ENCODE assay signal across 13 cellular contexts in genomic region chr11:100752371-100753073, GRCh38.
DNase-seq lines count a peak whose midpoint lies in the region; FAIRE-seq and TF ChIP-seq lines count a peak whose summit lies in the region.
"Had no signal": no experiment of that assay in that cellular context is flagged by ENCODE, and none has a peak within 500 bp of the region (broad histone marks: within the 10 kb centered on the region; RNA-seq: fewer than 3 reads in every experiment).

No MANE protein-coding gene starts in this region.

- DNase-seq in GM12892 (ENCODE audit: insufficient read length) (no peak), NCI-H2029 (lab: John Stamatoyannopoulos, UW) (peak; percentile 29), SHP77 treated with DMSO at 0.1 percent for 48 hours (lab: John Stamatoyannopoulos, UW) (peak; percentile 58), mesendoderm (no peak), globus pallidus (ENCODE audit: low spot score) (no peak), NCI-H2107 (lab: John Stamatoyannopoulos, UW) (no peak), ureter (ENCODE audit: low spot score) (no peak), HuH-7.5 (ENCODE audit: low spot score) (no peak)
- DNase-seq: activated CD4-positive, alpha-beta T cell treated with anti-CD3 and anti-CD28 coated beads, Interleukin-2, amount 10 ng/mL, durations not matched to agents 7 days and 5 days; activated T-cell treated with anti-CD3 and anti-CD28 coated beads, Interleukin-2, amount 50 U/mL, for 24 hours; SIG-M5; substantia nigra had no signal

- peaks cover 3% of the 10 kb centered on the region for H3K79me2 ChIP-seq in mesendoderm (ENCODE audit: control insufficient read depth, insufficient read depth, low read length)

- peaks cover 14% of the 10 kb centered on the region for H3K4me1 ChIP-seq in mesendoderm (ENCODE audit: control insufficient read depth, low read depth, low read length)

- H2BK120ac ChIP-seq in mesendoderm (ENCODE audit: low read depth, low read length): peak overlapping the region; percentile 15

- H3K23ac ChIP-seq in mesendoderm (ENCODE audit: low read length): peak overlapping the region; percentile 76

- peak overlapping the region; percentile 87 for H3K27ac ChIP-seq in mesendoderm (ENCODE audit: low read depth, low read length)

- TF ChIP-seq POLR2A in GM12892 (IDR thresholded peaks at IDR 0.05; ENCODE audit: low read depth, low read length): no peak

- H4K8ac ChIP-seq in mesendoderm (ENCODE audit: low read depth, low read length): no peak overlapping the region

- H3K4me2 ChIP-seq in mesendoderm (ENCODE audit: low read length): no peak overlapping the region

- H2BK15ac ChIP-seq in mesendoderm (replicated peaks; ENCODE audit: low read depth): no peak overlapping the region

- peak; percentile 53 for FAIRE-seq in GM12892 (lab: Jason Lieb, UNC)
- FAIRE-seq: endometrium had no signal

- H2AK5ac ChIP-seq in mesendoderm (ENCODE audit: low read length): peak overlapping the region; percentile 47

- peak overlapping the region; percentile 46 for H3K18ac ChIP-seq in mesendoderm (ENCODE audit: low read length)

- WGBS in mesendoderm (ENCODE audit: extremely low coverage, insufficient coverage, low lambda C conversion rate): no CpG with 5 or more reads among the region's 5 CpGs

- peak overlapping the region; percentile 57 for H2BK5ac ChIP-seq in mesendoderm (ENCODE audit: low read length)

- peak overlapping the region; percentile 45 for H3K4ac ChIP-seq in mesendoderm (ENCODE audit: low read depth, low read length)

- peak overlapping the region; percentile 52 for H3K56ac ChIP-seq in mesendoderm (ENCODE audit: low read length)

- no peak overlapping the region for H3K4me3 ChIP-seq in mesendoderm (ENCODE audit: low read length)

- H3K79me1 ChIP-seq in mesendoderm (ENCODE audit: low read length): peaks cover 13% of the 10 kb centered on the region

- H3K36me3 ChIP-seq in mesendoderm (ENCODE audit: control insufficient read depth, insufficient read depth, low read length): no peaks in the 10 kb centered on the region

- no peaks in the 10 kb centered on the region for H3K27me3 ChIP-seq in mesendoderm (ENCODE audit: insufficient read depth, low read length, poor library complexity)

- peak overlapping the region; percentile 12 for H3K9ac ChIP-seq in mesendoderm (ENCODE audit: low read length)

- peak overlapping the region; percentile 2 for H4K5ac ChIP-seq in mesendoderm (ENCODE audit: low read length)

Comparison
In these comparisons a context has a peak if more than half of its experiments do, and no peak if none do; other contexts are left out.
1. DNase-seq: peak in NCI-H2029 (single experiment) and SHP77 treated with DMSO at 0.1 percent for 48 hours (single experiment); none in GM12892 (single experiment), mesendoderm (single experiment), globus pallidus (single experiment), NCI-H2107 (single experiment), ureter (single experiment) and HuH-7.5 (single experiment).